ENCODE assay signal across 9 cellular contexts in the genomic region with DNA sequence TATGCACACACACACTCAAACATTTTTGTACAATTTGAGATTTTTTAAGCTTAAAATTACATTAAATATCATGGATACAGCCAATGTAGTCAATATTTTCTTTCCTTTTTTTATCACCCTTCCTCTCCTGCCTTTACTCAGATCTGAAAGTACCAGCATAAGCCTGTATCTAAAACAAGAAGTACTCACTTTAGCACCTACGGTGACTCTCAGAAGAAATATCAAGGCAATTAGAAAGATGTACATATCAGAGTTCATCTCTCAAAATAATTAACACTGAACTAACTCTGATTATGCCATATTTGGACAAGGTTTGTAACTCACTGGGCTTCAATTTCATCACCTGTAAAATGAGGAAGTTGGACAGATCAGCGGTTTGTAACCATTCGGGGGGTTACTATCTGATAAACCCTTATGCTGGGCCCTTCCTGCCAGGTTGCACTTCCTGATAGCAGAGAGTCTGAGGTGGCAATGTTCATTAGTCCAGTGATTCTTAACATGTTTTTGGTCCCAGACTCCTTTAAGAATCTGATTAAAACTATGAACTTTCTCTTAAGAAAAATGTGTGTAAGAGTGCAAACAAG. TPM values are rescaled to one million over a fixed set of nuclear protein-coding genes. Genes with fewer than 3 reads are reported as not detected.
DNase-seq lines count a peak whose midpoint lies in the region; ATAC-seq, FAIRE-seq and TF ChIP-seq lines count a peak whose summit lies in the region.
"Had no signal": no experiment of that assay in that cellular context is flagged by ENCODE, and none has a peak within 500 bp of the region (broad histone marks: within the 10 kb centered on the region; RNA-seq: fewer than 3 reads in every experiment).

No MANE protein-coding gene starts in this region.

- peak; percentile 86 for DNase-seq in MV-4-11 (lab: John Stamatoyannopoulos, UW)
- no peak for DNase-seq in natural killer cell
- no peak for DNase-seq in DMS53 (lab: John Stamatoyannopoulos, UW)
- no peak for DNase-seq in islet precursor cell
- DNase-seq in HTR-8/SVneo (ENCODE audit: insufficient read length, low spot score) = no peak

- intact Hi-C loops in natural killer cell (cut with micrococcal nuclease) = no loop called here

- no peaks in the 10 kb centered on the region for H3K36me3 Mint-ChIP-seq in natural killer cell
- H3K36me3 Mint-ChIP-seq: activated naive CD4-positive, alpha-beta T cell treated with anti-CD3 and anti-CD28 coated beads, Interleukin-2, amount 50 U/mL, for 72 hours had no signal

- peaks cover 22 to 25% of the 10 kb centered on the region in 2 donors for H3K4me1 Mint-ChIP-seq in natural killer cell

- peak overlapping the region; percentile 45 for H3K4me3 Mint-ChIP-seq in natural killer cell

- no peak for TF ChIP-seq CTCF in natural killer cell (IDR thresholded peaks at IDR 0.05)

- peak overlapping the region; percentile 84 to 87 for H3K27ac Mint-ChIP-seq in natural killer cell

- no peak for FAIRE-seq in HTR-8/SVneo (lab: Jason Lieb, UNC)
- FAIRE-seq: keratinocyte had no signal

- peak; percentile 94 for ATAC-seq in GM18873 (IDR thresholded peaks at IDR 0.05; ENCODE audit: low FRiP score, unreplicated experiment)
- peak; percentile 92 for ATAC-seq in HG02759 (IDR thresholded peaks at IDR 0.05; ENCODE audit: unreplicated experiment)
- peak; percentile 69 to 78 (median 77) for ATAC-seq in natural killer cell

- H3K27me3 Mint-ChIP-seq in natural killer cell (ENCODE audit: low read depth in 2 of 2) = no peaks in the 10 kb centered on the region

- H3K9me3 Mint-ChIP-seq in natural killer cell = no peaks in the 10 kb centered on the region

RNA-seq across cellular contexts. Expression of gene GPR174, which starts 5.7 kb away (rescaled TPM):
- 10 to 100 TPM; 39.2 to 58.2 (median 51.4) TPM for total RNA-seq in natural killer cell
